Comparison of ENCODE assay signal across 8 cellular contexts in genomic region chr2:173210270-173211196, GRCh38.
DNase-seq lines count a peak whose midpoint lies in the region; FAIRE-seq and TF ChIP-seq lines count a peak whose summit lies in the region.

No MANE protein-coding gene starts in this region.

- H3K4me3 ChIP-seq in AG04449 (ENCODE audit: low read depth, low read length) (no peak overlapping the region), OCI-LY3 (ENCODE audit: low read length) (no peak overlapping the region), fibroblast of villous mesenchyme (ENCODE audit: low read depth, low read length) (no peak overlapping the region)

- H4K20me1 ChIP-seq in OCI-LY3 (ENCODE audit: insufficient read depth, low read length): no peaks in the 10 kb centered on the region

- H3K27ac Mint-ChIP-seq in activated T-helper 1 cell treated with anti-CD3 and anti-CD28 coated beads, Interleukin-12 subunit alpha, Interleukin-12 subunit beta, Interleukin-2, Interleukin-4 antibody, amounts not matched to agents 30 ng/mL and 10 ng/mL and 1 ng/mL, durations not matched to agents 14 hours and 24 hours and 36 hours: no peak overlapping the region

- no peak overlapping the region for H3K4me3 Mint-ChIP-seq in activated T-helper 1 cell treated with anti-CD3 and anti-CD28 coated beads, Interleukin-12 subunit alpha, Interleukin-12 subunit beta, Interleukin-2, Interleukin-4 antibody, amounts not matched to agents 30 ng/mL and 10 ng/mL and 1 ng/mL, durations not matched to agents 14 hours and 24 hours and 36 hours

- H3K27ac ChIP-seq in OCI-LY3 (ENCODE audit: low read length): no peak overlapping the region

- H3K4me1 Mint-ChIP-seq in activated T-helper 1 cell treated with anti-CD3 and anti-CD28 coated beads, Interleukin-12 subunit alpha, Interleukin-12 subunit beta, Interleukin-2, Interleukin-4 antibody, amounts not matched to agents 30 ng/mL and 10 ng/mL and 1 ng/mL, durations not matched to agents 14 hours and 24 hours and 36 hours (ENCODE audit: low read depth): peaks cover 6% of the 10 kb centered on the region

- no peaks in the 10 kb centered on the region for H3K79me2 ChIP-seq in OCI-LY3 (ENCODE audit: low read length)

- POLR2A ChIA-PET in AG04449 (lab: Yijun Ruan, JAX): interaction anchor here (0.5 kb wide), 1 partner anchor 93 kb away, joined by 3 read pairs; no protein-coding TSS in a partner anchor

- H3K36me3 ChIP-seq in OCI-LY3 (replicated peaks; ENCODE audit: low read depth, low read length): peaks cover 3% of the 10 kb centered on the region

- no peaks in the 10 kb centered on the region for H3K4me1 ChIP-seq in OCI-LY3 (ENCODE audit: low read length)

- DNase-seq in AG04449 (ENCODE audit: low read depth, low spot score) (peak; percentile 86), GM18507 (ENCODE audit: extremely low spot score, insufficient read length, low read depth) (peak; percentile 35), KBM-7 (peak; percentile 72), fibroblast of villous mesenchyme (ENCODE audit: low read depth) (peak; percentile 96), occipital lobe (lab: John Stamatoyannopoulos, UW) (peak; percentile 36), ureter (ENCODE audit: low spot score) (peak; percentile 83)
- peak; percentile 41 for DNase-seq in activated T-helper 1 cell treated with anti-CD3 and anti-CD28 coated beads, Interleukin-12 subunit alpha, Interleukin-12 subunit beta, Interleukin-2, Interleukin-4 antibody, amounts not matched to agents 30 ng/mL and 10 ng/mL and 1 ng/mL, durations not matched to agents 14 hours and 24 hours and 36 hours (ENCODE audit: low spot score)

- no peaks in the 10 kb centered on the region for H3K27me3 Mint-ChIP-seq in activated T-helper 1 cell treated with anti-CD3 and anti-CD28 coated beads, Interleukin-12 subunit alpha, Interleukin-12 subunit beta, Interleukin-2, Interleukin-4 antibody, amounts not matched to agents 30 ng/mL and 10 ng/mL and 1 ng/mL, durations not matched to agents 14 hours and 24 hours and 36 hours (ENCODE audit: insufficient read depth)

- TF ChIP-seq CTCF in AG04449 (IDR thresholded peaks at IDR 0.05; ENCODE audit: insufficient read depth, low read length, missing control alignments): peak; percentile 84
- peak; percentile 93 for TF ChIP-seq CTCF in OCI-LY3 (IDR thresholded peaks at IDR 0.05; ENCODE audit: low read depth, low read length)
- TF ChIP-seq CTCF in fibroblast of villous mesenchyme (IDR thresholded peaks at IDR 0.05; ENCODE audit: insufficient read depth, low read depth, low read length): peak; percentile 86

- in situ Hi-C loops in KBM-7 (cut with MboI; ENCODE audit: low pct_unique_long_range_greater_than_20kb, low sequenced_read_pairs): no loop called here

- H3K9me3 Mint-ChIP-seq in activated T-helper 1 cell treated with anti-CD3 and anti-CD28 coated beads, Interleukin-12 subunit alpha, Interleukin-12 subunit beta, Interleukin-2, Interleukin-4 antibody, amounts not matched to agents 30 ng/mL and 10 ng/mL and 1 ng/mL, durations not matched to agents 14 hours and 24 hours and 36 hours: no peaks in the 10 kb centered on the region

- H3K27me3 ChIP-seq in OCI-LY3 (ENCODE audit: low read depth, low read length): no peaks in the 10 kb centered on the region

- H3K4me2 ChIP-seq in OCI-LY3 (ENCODE audit: low read length): no peak overlapping the region

- peak; percentile 93 for FAIRE-seq in GM18507 (lab: Jason Lieb, UNC)

- H3K36me3 Mint-ChIP-seq in activated T-helper 1 cell treated with anti-CD3 and anti-CD28 coated beads, Interleukin-12 subunit alpha, Interleukin-12 subunit beta, Interleukin-2, Interleukin-4 antibody, amounts not matched to agents 30 ng/mL and 10 ng/mL and 1 ng/mL, durations not matched to agents 14 hours and 24 hours and 36 hours (ENCODE audit: low read depth): peaks cover 6% of the 10 kb centered on the region

- CTCF ChIA-PET in AG04449 (lab: Yijun Ruan, JAX): interaction anchor here (0.6 to 16.1 kb wide), 68 partner anchors 8 to 1140 kb away, joined by 3 to 678 read pairs (median 4); no protein-coding TSS in a partner anchor

- H3K9me3 ChIP-seq in OCI-LY3 (ENCODE audit: insufficient read depth, low read length): no peaks in the 10 kb centered on the region

- no peak overlapping the region for H2AFZ ChIP-seq in OCI-LY3 (ENCODE audit: low read depth, low read length)

- intact Hi-C loops in activated T-helper 1 cell treated with anti-CD3 and anti-CD28 coated beads, Interleukin-12 subunit alpha, Interleukin-12 subunit beta, Interleukin-2, Interleukin-4 antibody, amounts not matched to agents 30 ng/mL and 10 ng/mL and 1 ng/mL, durations not matched to agents 14 hours and 24 hours and 36 hours (cut with micrococcal nuclease): loop anchor here (1.0 to 10.0 kb wide), 7 partner anchors 77 to 1134 kb away; partner anchors contain the start of genes CDCA7 and MAP3K20

- H3K9ac ChIP-seq in OCI-LY3 (ENCODE audit: low read length): no peak overlapping the region

Comparison
In these comparisons a context has a peak if more than half of its experiments do, and no peak if none do; other contexts are left out.
1. DNase-seq: peak in every context shown above with its lines; median percentile 96 in fibroblast of villous mesenchyme; 86 in AG04449; 83 in ureter; 72 in KBM-7; 41 in activated T-helper 1 cell treated with anti-CD3 and anti-CD28 coated beads, Interleukin-12 subunit alpha, Interleukin-12 subunit beta, Interleukin-2, Interleukin-4 antibody, amounts not matched to agents 30 ng/mL and 10 ng/mL and 1 ng/mL, durations not matched to agents 14 hours and 24 hours and 36 hours; 36 in occipital lobe; 35 in GM18507.